In the genomic region with DNA sequence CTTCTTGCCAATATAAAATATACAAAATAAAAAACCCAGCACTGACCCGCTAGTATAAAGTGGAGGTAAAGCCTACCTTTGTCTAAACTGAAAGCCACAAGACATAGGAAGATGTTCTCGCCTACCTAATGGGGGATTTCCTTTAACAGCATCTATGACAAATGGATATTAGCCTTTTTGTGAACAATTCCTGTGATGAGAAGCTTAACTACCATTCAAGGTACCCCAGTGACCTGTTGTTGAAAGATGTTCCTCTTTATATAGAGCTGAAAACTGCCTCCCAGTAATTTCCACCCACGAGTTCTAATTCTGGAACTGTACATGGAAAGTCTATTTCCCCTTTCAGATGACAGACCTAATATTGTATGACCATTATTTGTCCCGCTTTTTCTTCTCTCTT, we compare ENCODE assay signal across 28 cellular contexts.
DNase-seq lines count a peak whose midpoint lies in the region; ATAC-seq and TF ChIP-seq lines count a peak whose summit lies in the region.
"Had no signal": no experiment of that assay in that cellular context is flagged by ENCODE, and none has a peak within 500 bp of the region (broad histone marks: within the 10 kb centered on the region; RNA-seq: fewer than 3 reads in every experiment).

No MANE protein-coding gene starts in this region.

- POLR2A ChIA-PET in CD8-positive, alpha-beta memory T cell (lab: Charles Lee): interaction anchor here (0.7 to 1.0 kb wide), 2 partner anchors 21 to 204 kb away, joined by 4 read pairs; no protein-coding TSS in a partner anchor
- POLR2A ChIA-PET in activated B cell treated with CpG ODN at 0.5 μM for 24 hours (lab: Charles Lee): interaction anchor here (6.2 to 7.3 kb wide), 3 partner anchors 9 to 110 kb away, joined by 69 to 86 read pairs (median 76); a partner anchor contains a TSS

- H3K4me3 Mint-ChIP-seq in activated CD8-positive, alpha-beta memory T cell treated with anti-CD3 and anti-CD28 coated beads, Interleukin-2, amount 10 ng/mL, durations not matched to agents 7 days and 5 days: no peak overlapping the region
- H3K4me3 Mint-ChIP-seq in CD8-positive, alpha-beta memory T cell: peak overlapping the region in 3 of 7 donors; percentile 0 to 57 (median 0)
- H3K4me3 Mint-ChIP-seq in activated B cell treated with CpG ODN at 0.5 μM for 24 hours: peak overlapping the region; percentile 3
- no peak overlapping the region for H3K4me3 Mint-ChIP-seq in effector memory CD8-positive, alpha-beta T cell
- H3K4me3 Mint-ChIP-seq: brain, neural progenitor cell had no signal

- no peak overlapping the region for H3K27ac ChIP-seq in CD8-positive, alpha-beta memory T cell (ENCODE audit: low read depth, low read length)
- H3K27ac ChIP-seq: BLaER1, gastrocnemius medialis, left ventricle myocardium inferior, neural progenitor cell, psoas muscle, RWPE1, SK-N-MC, suprapubic skin, uterus had no signal

- DNase-seq in activated CD8-positive, alpha-beta memory T cell treated with anti-CD3 and anti-CD28 coated beads, Interleukin-2, amount 10 ng/mL, durations not matched to agents 7 days and 5 days: no peak
- DNase-seq in activated CD8-positive, alpha-beta memory T cell treated with anti-CD3 and anti-CD28 coated beads for 24 hours: no peak
- no peak for DNase-seq in CD8-positive, alpha-beta memory T cell
- DNase-seq in activated B cell treated with CpG ODN at 0.5 μM for 24 hours (no peak), DMS53 treated with DMSO at 0.1 percent for 48 hours (lab: John Stamatoyannopoulos, UW; ENCODE audit: unreplicated experiment) (no peak), foreskin melanocyte (no peak), DMS 273 treated with DMSO at 0.1 percent for 48 hours (lab: John Stamatoyannopoulos, UW) (no peak)
- no peak for DNase-seq in effector memory CD8-positive, alpha-beta T cell
- DNase-seq: activated CD4-positive, alpha-beta T cell treated with anti-CD3 and anti-CD28 coated beads for 1 hour; effector CD8-positive, alpha-beta T cell; gastrocnemius medialis; hippocampal formation; IMR-90; left ventricle myocardium inferior; MG63; midbrain; NCI-H146; NCI-H524; psoas muscle; uterus had no signal

- TF ChIP-seq CTCF in activated B cell treated with CpG ODN at 0.5 μM for 24 hours (IDR thresholded peaks at IDR 0.05): no peak

- H3K27me3 ChIP-seq in CD8-positive, alpha-beta memory T cell (ENCODE audit: insufficient read depth, low read length, poor library complexity, severe bottlenecking): no peaks in the 10 kb centered on the region
- H3K27me3 ChIP-seq: BLaER1, gastrocnemius medialis, MG63, neural progenitor cell, suprapubic skin, uterus had no signal

- no peaks in the 10 kb centered on the region for H3K9me3 Mint-ChIP-seq in activated CD8-positive, alpha-beta memory T cell treated with anti-CD3 and anti-CD28 coated beads, Interleukin-2, amount 10 ng/mL, durations not matched to agents 7 days and 5 days (ENCODE audit: low read depth)
- no peaks in the 10 kb centered on the region for H3K9me3 Mint-ChIP-seq in CD8-positive, alpha-beta memory T cell
- H3K9me3 Mint-ChIP-seq in activated B cell treated with CpG ODN at 0.5 μM for 24 hours: no peaks in the 10 kb centered on the region
- peaks cover 0 to 7% of the 10 kb centered on the region in 2 donors for H3K9me3 Mint-ChIP-seq in effector memory CD8-positive, alpha-beta T cell
- H3K9me3 Mint-ChIP-seq: neural progenitor cell had no signal

- ATAC-seq in activated CD8-positive, alpha-beta memory T cell treated with anti-CD3 and anti-CD28 coated beads, Interleukin-2, amount 10 ng/mL, durations not matched to agents 7 days and 5 days: no peak
- no peak for ATAC-seq in activated B cell treated with CpG ODN at 0.5 μM for 24 hours (ENCODE audit: low read depth)
- ATAC-seq in effector memory CD8-positive, alpha-beta T cell (replicated peaks): no peak
- ATAC-seq: esophagus mucosa, gastrocnemius medialis, psoas muscle had no signal

- intact Hi-C loops in activated B cell treated with CpG ODN at 0.5 μM for 24 hours (cut with micrococcal nuclease): loop anchor here (5.0 kb wide), 2 partner anchors 422 to 607 kb away; a partner anchor contains a TSS

- CTCF ChIA-PET in activated CD8-positive, alpha-beta memory T cell treated with anti-CD3 and anti-CD28 coated beads, Interleukin-2, amount 10 ng/mL, durations not matched to agents 7 days and 5 days (lab: Charles Lee): interaction anchor here (9.0 to 12.2 kb wide), 4 partner anchors 9 to 112 kb away, joined by 76 to 178 read pairs (median 92); a partner anchor contains a TSS
- CTCF ChIA-PET in CD8-positive, alpha-beta memory T cell (lab: Charles Lee): interaction anchor here (1.0 to 10.2 kb wide), 7 partner anchors 9 to 113 kb away, joined by 3 to 94 read pairs (median 54); a partner anchor contains a TSS
- CTCF ChIA-PET in activated B cell treated with CpG ODN at 0.5 μM for 24 hours (lab: Charles Lee): interaction anchor here (0.9 to 5.9 kb wide), 8 partner anchors 9 to 234 kb away, joined by 3 to 68 read pairs (median 3); a partner anchor contains a TSS

- peak overlapping the region; percentile 51 for H3K27ac Mint-ChIP-seq in activated CD8-positive, alpha-beta memory T cell treated with anti-CD3 and anti-CD28 coated beads, Interleukin-2, amount 10 ng/mL, durations not matched to agents 7 days and 5 days
- peak overlapping the region; percentile 64 to 91 (median 82) for H3K27ac Mint-ChIP-seq in CD8-positive, alpha-beta memory T cell
- H3K27ac Mint-ChIP-seq in activated B cell treated with CpG ODN at 0.5 μM for 24 hours: peak overlapping the region; percentile 59
- H3K27ac Mint-ChIP-seq in effector memory CD8-positive, alpha-beta T cell: peak overlapping the region; percentile 70 to 93
- H3K27ac Mint-ChIP-seq: brain, neural progenitor cell had no signal

- H3K36me3 ChIP-seq in CD8-positive, alpha-beta memory T cell (ENCODE audit: insufficient read depth, low read length): no peaks in the 10 kb centered on the region
- H3K36me3 ChIP-seq: BLaER1, gastrocnemius medialis, HAP-1, left ventricle myocardium inferior, MG63, neural progenitor cell, suprapubic skin, uterus had no signal

- peaks cover 70% of the 10 kb centered on the region for H3K4me1 Mint-ChIP-seq in activated CD8-positive, alpha-beta memory T cell treated with anti-CD3 and anti-CD28 coated beads, Interleukin-2, amount 10 ng/mL, durations not matched to agents 7 days and 5 days
- peaks cover 52 to 82% (median 78%) of the 10 kb centered on the region in 3 donors for H3K4me1 Mint-ChIP-seq in CD8-positive, alpha-beta memory T cell
- peaks cover 69% of the 10 kb centered on the region for H3K4me1 Mint-ChIP-seq in activated B cell treated with CpG ODN at 0.5 μM for 24 hours
- H3K4me1 Mint-ChIP-seq in effector memory CD8-positive, alpha-beta T cell (ENCODE audit: low read depth in 2 of 2): peaks cover 52 to 54% of the 10 kb centered on the region in 2 donors

- H3K4me3 ChIP-seq in CD8-positive, alpha-beta memory T cell (ENCODE audit: low read length): no peak overlapping the region
- H3K4me3 ChIP-seq: BLaER1, gastrocnemius medialis, HAP-1, left ventricle myocardium inferior, MG63, neural progenitor cell, psoas muscle, SK-N-MC, suprapubic skin, uterus had no signal

- H3K36me3 Mint-ChIP-seq in activated CD8-positive, alpha-beta memory T cell treated with anti-CD3 and anti-CD28 coated beads, Interleukin-2, amount 10 ng/mL, durations not matched to agents 7 days and 5 days: peaks cover 15% of the 10 kb centered on the region
- H3K36me3 Mint-ChIP-seq in CD8-positive, alpha-beta memory T cell: peaks cover 0 to 11% (median 0%) of the 10 kb centered on the region in 3 donors
- H3K36me3 Mint-ChIP-seq in activated B cell treated with CpG ODN at 0.5 μM for 24 hours (ENCODE audit: low read depth): no peaks in the 10 kb centered on the region
- H3K36me3 Mint-ChIP-seq in effector memory CD8-positive, alpha-beta T cell (ENCODE audit: insufficient read depth): peaks cover 23% of the 10 kb centered on the region
- H3K36me3 Mint-ChIP-seq: brain, neural progenitor cell had no signal

- no peaks in the 10 kb centered on the region for H3K27me3 Mint-ChIP-seq in activated CD8-positive, alpha-beta memory T cell treated with anti-CD3 and anti-CD28 coated beads, Interleukin-2, amount 10 ng/mL, durations not matched to agents 7 days and 5 days
- no peaks in the 10 kb centered on the region for H3K27me3 Mint-ChIP-seq in CD8-positive, alpha-beta memory T cell
- no peaks in the 10 kb centered on the region for H3K27me3 Mint-ChIP-seq in activated B cell treated with CpG ODN at 0.5 μM for 24 hours
- H3K27me3 Mint-ChIP-seq in effector memory CD8-positive, alpha-beta T cell: no peaks in the 10 kb centered on the region

- H3K4me1 ChIP-seq in CD8-positive, alpha-beta memory T cell (ENCODE audit: insufficient read depth, low read length): peaks cover 49% of the 10 kb centered on the region
- H3K4me1 ChIP-seq: gastrocnemius medialis, left ventricle myocardium inferior, psoas muscle, suprapubic skin, uterus had no signal

- no peaks in the 10 kb centered on the region for H3K9me3 ChIP-seq in CD8-positive, alpha-beta memory T cell (ENCODE audit: low read length)
- H3K9me3 ChIP-seq: BLaER1, gastrocnemius medialis, HAP-1, left ventricle myocardium inferior, MG63, psoas muscle, suprapubic skin, uterus had no signal
